In the genomic region with DNA sequence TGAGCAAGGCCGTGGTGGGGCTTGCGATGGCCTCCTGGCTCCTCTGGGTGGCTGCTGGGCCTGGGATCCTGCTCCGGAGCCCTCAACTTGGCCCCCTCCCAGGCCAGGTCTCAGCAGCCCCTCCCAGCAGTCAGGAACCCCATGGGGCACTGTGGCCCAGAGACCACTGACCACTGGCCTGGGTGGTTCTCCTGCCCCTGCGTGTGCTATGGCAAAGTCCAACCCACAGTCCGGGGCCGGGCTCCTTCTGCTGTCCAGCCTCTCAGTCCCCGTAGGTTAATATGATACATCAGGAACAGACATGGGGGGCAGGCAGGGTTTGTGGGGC, we compare ENCODE assay signal across 2 cellular contexts.
TF ChIP-seq lines count a peak whose summit lies in the region.

No MANE protein-coding gene starts in this region.

TF ChIP-seq in HEK293, 187 proteins besides CTCF, POLR2A, EP300 and RAD21:
- TF ChIP-seq, protein P1, sequence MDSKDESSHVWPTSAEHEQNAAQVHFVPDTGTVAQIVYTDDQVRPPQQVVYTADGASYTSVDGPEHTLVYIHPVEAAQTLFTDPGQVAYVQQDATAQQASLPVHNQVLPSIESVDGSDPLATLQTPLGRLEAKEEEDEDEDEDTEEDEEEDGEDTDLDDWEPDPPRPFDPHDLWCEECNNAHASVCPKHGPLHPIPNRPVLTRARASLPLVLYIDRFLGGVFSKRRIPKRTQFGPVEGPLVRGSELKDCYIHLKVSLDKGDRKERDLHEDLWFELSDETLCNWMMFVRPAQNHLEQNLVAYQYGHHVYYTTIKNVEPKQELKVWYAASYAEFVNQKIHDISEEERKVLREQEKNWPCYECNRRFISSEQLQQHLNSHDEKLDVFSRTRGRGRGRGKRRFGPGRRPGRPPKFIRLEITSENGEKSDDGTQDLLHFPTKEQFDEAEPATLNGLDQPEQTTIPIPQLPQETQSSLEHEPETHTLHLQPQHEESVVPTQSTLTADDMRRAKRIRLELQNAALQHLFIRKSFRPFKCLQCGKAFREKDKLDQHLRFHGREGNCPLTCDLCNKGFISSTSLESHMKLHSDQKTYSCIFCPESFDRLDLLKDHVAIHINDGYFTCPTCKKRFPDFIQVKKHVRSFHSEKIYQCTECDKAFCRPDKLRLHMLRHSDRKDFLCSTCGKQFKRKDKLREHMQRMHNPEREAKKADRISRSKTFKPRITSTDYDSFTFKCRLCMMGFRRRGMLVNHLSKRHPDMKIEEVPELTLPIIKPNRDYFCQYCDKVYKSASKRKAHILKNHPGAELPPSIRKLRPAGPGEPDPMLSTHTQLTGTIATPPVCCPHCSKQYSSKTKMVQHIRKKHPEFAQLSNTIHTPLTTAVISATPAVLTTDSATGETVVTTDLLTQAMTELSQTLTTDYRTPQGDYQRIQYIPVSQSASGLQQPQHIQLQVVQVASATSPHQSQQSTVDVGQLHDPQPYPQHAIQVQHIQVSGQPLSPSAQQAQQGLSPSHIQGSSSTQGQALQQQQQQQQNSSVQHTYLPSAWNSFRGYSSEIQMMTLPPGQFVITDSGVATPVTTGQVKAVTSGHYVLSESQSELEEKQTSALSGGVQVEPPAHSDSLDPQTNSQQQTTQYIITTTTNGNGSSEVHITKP (tag by site-specific recombination; IDR thresholded peaks at IDR 0.05), result no peak
- TF ChIP-seq, protein P2, sequence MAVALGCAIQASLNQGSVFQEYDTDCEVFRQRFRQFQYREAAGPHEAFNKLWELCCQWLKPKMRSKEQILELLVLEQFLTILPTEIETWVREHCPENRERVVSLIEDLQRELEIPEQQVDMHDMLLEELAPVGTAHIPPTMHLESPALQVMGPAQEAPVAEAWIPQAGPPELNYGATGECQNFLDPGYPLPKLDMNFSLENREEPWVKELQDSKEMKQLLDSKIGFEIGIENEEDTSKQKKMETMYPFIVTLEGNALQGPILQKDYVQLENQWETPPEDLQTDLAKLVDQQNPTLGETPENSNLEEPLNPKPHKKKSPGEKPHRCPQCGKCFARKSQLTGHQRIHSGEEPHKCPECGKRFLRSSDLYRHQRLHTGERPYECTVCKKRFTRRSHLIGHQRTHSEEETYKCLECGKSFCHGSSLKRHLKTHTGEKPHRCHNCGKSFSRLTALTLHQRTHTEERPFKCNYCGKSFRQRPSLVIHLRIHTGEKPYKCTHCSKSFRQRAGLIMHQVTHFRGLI (tag by site-specific recombination; IDR thresholded peaks at IDR 0.05), result peak; percentile 49; the same call in 1 of the 2 replicates

TF ChIP-seq in H1, 55 proteins besides CTCF, POLR2A, EP300 and RAD21 (continued from another document):
- TF ChIP-seq CTBP2 (IDR thresholded peaks at IDR 0.05; ENCODE audit: borderline replicate concordance, insufficient read depth, insufficient read length, low read length), result no peak
- TF ChIP-seq CHD2 (IDR thresholded peaks at IDR 0.05; ENCODE audit: low read length), result no peak
- no peak for TF ChIP-seq NRF1 (IDR thresholded peaks at IDR 0.05; ENCODE audit: low read depth, low read length)
- TF ChIP-seq SIRT6 (IDR thresholded peaks at IDR 0.05; ENCODE audit: low read length), result no peak
- TF ChIP-seq TCF12 (IDR thresholded peaks at IDR 0.05; ENCODE audit: low read depth, low read length), result no peak
- no peak for TF ChIP-seq BACH1 (IDR thresholded peaks at IDR 0.05; ENCODE audit: low read length)
